ENCODE assay signal across 8 cellular contexts in the genomic region with DNA sequence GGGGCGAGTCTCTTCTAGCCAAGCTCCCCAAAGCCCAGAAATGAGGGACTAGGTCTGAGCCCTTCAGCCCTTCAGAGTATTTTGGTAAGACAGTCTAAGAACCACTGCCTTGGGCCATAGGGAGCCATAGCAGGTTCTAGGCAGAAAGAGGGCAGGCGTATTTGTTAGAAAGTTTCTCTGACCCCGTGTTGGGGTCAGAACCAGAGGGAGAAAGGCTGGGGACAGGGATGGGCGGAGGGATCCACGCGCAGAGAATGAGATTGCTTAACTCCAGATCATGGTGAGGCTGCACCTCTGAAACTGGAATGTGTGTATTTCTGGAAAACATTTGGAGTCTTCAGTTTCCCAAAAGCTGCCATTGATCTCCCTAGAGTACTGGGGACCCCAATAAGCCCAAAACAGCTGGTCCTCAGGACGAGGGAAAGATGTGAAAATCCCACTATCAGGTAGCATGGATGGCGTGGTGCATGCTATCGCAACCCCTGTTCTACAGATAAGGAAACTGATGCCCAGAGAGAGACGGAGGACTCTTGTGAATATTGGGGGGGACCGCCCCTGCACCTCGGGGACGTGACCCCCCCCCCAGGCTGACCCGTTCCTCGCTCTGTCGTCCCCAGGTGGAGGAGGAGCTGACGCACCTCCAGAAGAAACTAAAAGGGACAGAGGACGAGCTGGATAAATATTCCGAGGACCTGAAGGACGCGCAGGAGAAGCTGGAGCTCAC. TPM values are rescaled to one million over a fixed set of nuclear protein-coding genes. Genes with fewer than 3 reads are reported as not detected.
DNase-seq lines count a peak whose midpoint lies in the region; TF ChIP-seq lines count a peak whose summit lies in the region.

No MANE protein-coding gene starts in this region.

- WGBS in HUES64: 22% methylated on average over 21 of the region's 21 CpGs

- H3K4me3 ChIP-seq in AG09309 (ENCODE audit: control insufficient read depth, low read depth, low read length): peak overlapping the region; percentile 41
- peak overlapping the region; percentile 82 for H3K4me3 ChIP-seq in HUES64 (ENCODE audit: low read length)
- peak overlapping the region; percentile 35 to 56 for H3K4me3 ChIP-seq in muscle layer of colon (ENCODE audit: low read depth in 1 of 2, low read length in 2 of 2)

- H3K4me1 ChIP-seq in HUES64 (ENCODE audit: insufficient read depth, low read length) (peaks cover 19% of the 10 kb centered on the region), muscle layer of colon (ENCODE audit: insufficient read depth, low read length) (peaks cover 78% of the 10 kb centered on the region)

- H3K27me3 ChIP-seq in HUES64 (ENCODE audit: insufficient read depth, low read length) (no peaks in the 10 kb centered on the region), muscle layer of colon (ENCODE audit: control insufficient read depth in 1 of 2, insufficient read depth in 2 of 2, low read length in 2 of 2) (no peaks in the 10 kb centered on the region)

- H3K9me3 ChIP-seq in HUES64 (ENCODE audit: insufficient read depth, low read depth, low read length): no peaks in the 10 kb centered on the region
- no peaks in the 10 kb centered on the region for H3K9me3 ChIP-seq in muscle layer of colon (ENCODE audit: low read length)

- H3K9ac ChIP-seq in HUES64 (ENCODE audit: low read depth, low read length) (peak overlapping the region; percentile 99), muscle layer of colon (ENCODE audit: low read length) (peak overlapping the region; percentile 98)

- no peak for DNase-seq in AG09309 (ENCODE audit: low read depth)
- DNase-seq in caudate nucleus (lab: John Stamatoyannopoulos, UW): peak in 1 of 61 donors; percentile 45
- DNase-seq in UCSD-AML1 (lab: John Stamatoyannopoulos, UW; ENCODE audit: unreplicated experiment): no peak
- DNase-seq in iPS-NIHi7 (ENCODE audit: extremely low spot score): no peak
- no peak for DNase-seq in NCI-H1105 (lab: John Stamatoyannopoulos, UW)
- no peak for DNase-seq in NCI-H146 treated with DMSO at 0.1 percent for 48 hours (lab: John Stamatoyannopoulos, UW; ENCODE audit: unreplicated experiment)

- H3K27ac ChIP-seq in HUES64 (ENCODE audit: low read depth, low read length): peak overlapping the region; percentile 99
- H3K27ac ChIP-seq in caudate nucleus (ENCODE audit: low read depth, low read length): peak overlapping the region; percentile 92
- H3K27ac ChIP-seq in muscle layer of colon (ENCODE audit: low read depth, low read length): peak overlapping the region; percentile 98

- no peak for TF ChIP-seq CTCF in AG09309 (IDR thresholded peaks at IDR 0.05; ENCODE audit: control insufficient read depth, insufficient read depth, low read depth, low read length, missing control alignments)

- H3K36me3 ChIP-seq in HUES64 (ENCODE audit: insufficient read depth, low read length) (peaks cover 8% of the 10 kb centered on the region), muscle layer of colon (ENCODE audit: insufficient read depth, low read length) (peaks cover 36% of the 10 kb centered on the region)

RNA-seq across cellular contexts. Expression of a gene that starts 0.7 kb away (rescaled TPM):
- polyA plus RNA-seq in HUES64 (2013, experiment 1 of 2): 465 TPM
- 494 TPM for polyA plus RNA-seq in HUES64 (2013, experiment 2 of 2)

RNA-seq across cellular contexts. Expression of a gene that starts 36.1 kb away (rescaled TPM):
- 51.4 TPM for polyA plus RNA-seq in HUES64 (2013, experiment 1 of 2)
- 55.4 TPM for polyA plus RNA-seq in HUES64 (2013, experiment 2 of 2)
